ENCODE assay signal across 25 cellular contexts in genomic region chr19:39686739-39687138, GRCh38. TPM values are rescaled to one million over a fixed set of nuclear protein-coding genes. Genes with fewer than 3 reads are reported as not detected.
DNase-seq lines count a peak whose midpoint lies in the region; ATAC-seq, FAIRE-seq and TF ChIP-seq lines count a peak whose summit lies in the region.
"Had no signal": no experiment of that assay in that cellular context is flagged by ENCODE, and none has a peak within 500 bp of the region (broad histone marks: within the 10 kb centered on the region; RNA-seq: fewer than 3 reads in every experiment).

No MANE protein-coding gene starts in this region.

- no peak for TF ChIP-seq CTCF in HepG2 (CRISPR knock-in tag; IDR thresholded peaks at IDR 0.05)
- TF ChIP-seq CTCF in right lobe of liver (IDR thresholded peaks at IDR 0.05), result no peak
- TF ChIP-seq CTCF in VCaP (conservative IDR thresholded peaks at IDR 0.05), result no peak
- TF ChIP-seq CTCF in upper lobe of right lung (IDR thresholded peaks at IDR 0.05), result no peak
- no peak for TF ChIP-seq CTCF in osteoblast (IDR thresholded peaks at IDR 0.05; ENCODE audit: extremely low read depth, low read depth, low read length)
- TF ChIP-seq CTCF in pancreas (IDR thresholded peaks at IDR 0.05), result no peak

- H2AFZ ChIP-seq in HepG2 (ENCODE audit: low read length) (no peak overlapping the region), osteoblast (ENCODE audit: low read length) (no peak overlapping the region)
- H2AFZ ChIP-seq: GM23338 had no signal

- intact Hi-C loops in HepG2 (cut with micrococcal nuclease; ENCODE audit: unreplicated experiment) (no loop called here), right lobe of liver (cut with DNase I) (no loop called here), upper lobe of right lung (cut with DNase I) (no loop called here), pancreas (cut with DNase I) (no loop called here)

- no peak overlapping the region for H3K27ac ChIP-seq in HepG2 (ENCODE audit: extremely low read length, insufficient read depth, low read length)
- H3K27ac ChIP-seq in right lobe of liver, result no peak overlapping the region
- peak overlapping the region; percentile 87 for H3K27ac ChIP-seq in VCaP
- no peak overlapping the region for H3K27ac ChIP-seq in upper lobe of right lung
- H3K27ac ChIP-seq in osteoblast (ENCODE audit: low read depth, low read length), result no peak overlapping the region
- H3K27ac ChIP-seq in pancreas, result no peak overlapping the region
- H3K27ac ChIP-seq: A549; BLaER1 treated with 17β-estradiol and CSF1 and Interleukin-3, amounts not matched to agents 10 nM and 100 nM had no signal

- no peak for TF ChIP-seq RAD21 in HepG2 (CRISPR knock-in tag; IDR thresholded peaks at IDR 0.05)

- ATAC-seq in HepG2 (no peak), right lobe of liver (no peak), upper lobe of right lung (peak; percentile 55), pancreas (no peak)
- ATAC-seq: A549, GM23338 had no signal

- FAIRE-seq in HepG2 (lab: Jason Lieb, UNC) (no peak), pancreas (lab: Jason Lieb, UNC) (no peak)
- FAIRE-seq: H54 had no signal

- BruUV-seq in HepG2 (replicated peaks; lab: Mats Ljungman, UMichigan), result no TSS peak

- peaks cover 0 to 8% of the 10 kb centered on the region in 2 experiments; a peak in 1 of 5 replicates for H3K27me3 ChIP-seq in HepG2 (ENCODE audit: control insufficient read depth in 1 of 2, insufficient read depth in 2 of 2, low read length in 2 of 2)
- no peaks in the 10 kb centered on the region for H3K27me3 ChIP-seq in right lobe of liver
- H3K27me3 ChIP-seq in upper lobe of right lung, result peaks cover 4% of the 10 kb centered on the region
- H3K27me3 ChIP-seq in osteoblast (ENCODE audit: insufficient read depth, low read length), result no peaks in the 10 kb centered on the region
- H3K27me3 ChIP-seq in pancreas, result no peaks in the 10 kb centered on the region
- H3K27me3 ChIP-seq: BLaER1 treated with 17β-estradiol and CSF1 and Interleukin-3, amounts not matched to agents 10 nM and 100 nM had no signal

- H3K4me1 ChIP-seq in HepG2 (ENCODE audit: insufficient read depth, low read length), result peaks cover 19% of the 10 kb centered on the region
- no peaks in the 10 kb centered on the region for H3K4me1 ChIP-seq in right lobe of liver
- H3K4me1 ChIP-seq in upper lobe of right lung, result no peaks in the 10 kb centered on the region
- no peaks in the 10 kb centered on the region for H3K4me1 ChIP-seq in osteoblast (ENCODE audit: insufficient read depth, low read length)
- no peaks in the 10 kb centered on the region for H3K4me1 ChIP-seq in pancreas
- H3K4me1 ChIP-seq: A549; BE2C; BLaER1 treated with 17β-estradiol and CSF1 and Interleukin-3, amounts not matched to agents 10 nM and 100 nM; HAP-1 had no signal

- CTCF ChIA-PET in HepG2 (lab: Yijun Ruan, JAX; ENCODE audit: low intra/inter-chr PET ratio, low total read pairs), result no interaction called here

- DNase-seq in HepG2 (ENCODE audit: low spot score) (no peak), right lobe of liver (no peak), upper lobe of right lung (no peak), osteoblast (ENCODE audit: insufficient read length, low spot score, missing footprints) (no peak), pancreas (no peak)
- DNase-seq: 8988T; ACHN; AML-193; BE2C; Calu3; CD4-positive, alpha-beta memory T cell; COR-L47; DMS53; DMS79 treated with DMSO at 0.1 percent for 48 hours; GF-D8; HFFc6 had no signal

- no peaks in the 10 kb centered on the region for H4K20me1 ChIP-seq in HepG2 (ENCODE audit: insufficient read depth, low read length)
- no peaks in the 10 kb centered on the region for H4K20me1 ChIP-seq in osteoblast (ENCODE audit: insufficient read depth, low read length)
- H4K20me1 ChIP-seq: BLaER1 treated with 17β-estradiol and CSF1 and Interleukin-3, amounts not matched to agents 10 nM and 100 nM had no signal

- H3K36me3 ChIP-seq in HepG2 (replicated peaks in 1 of 2; ENCODE audit: control insufficient read depth in 1 of 2, insufficient read depth in 2 of 2, low read length in 2 of 2), result no peaks in the 10 kb centered on the region
- H3K36me3 ChIP-seq in right lobe of liver, result no peaks in the 10 kb centered on the region
- no peaks in the 10 kb centered on the region for H3K36me3 ChIP-seq in upper lobe of right lung
- H3K36me3 ChIP-seq in osteoblast (ENCODE audit: insufficient read depth, low read length), result no peaks in the 10 kb centered on the region
- no peaks in the 10 kb centered on the region for H3K36me3 ChIP-seq in pancreas
- H3K36me3 ChIP-seq: BE2C; BLaER1 treated with 17β-estradiol and CSF1 and Interleukin-3, amounts not matched to agents 10 nM and 100 nM; HAP-1 had no signal

- TF ChIP-seq POLR2A in HepG2 (IDR thresholded peaks at IDR 0.05; ENCODE audit: insufficient read depth in 1 of 2, low read depth in 2 of 2, low read length in 2 of 2) (no peak), right lobe of liver (IDR thresholded peaks at IDR 0.05) (no peak)

- H3K79me2 ChIP-seq in HepG2 (ENCODE audit: insufficient read depth, low read length) (no peaks in the 10 kb centered on the region), osteoblast (ENCODE audit: insufficient read depth, low read length) (no peaks in the 10 kb centered on the region)

- TF ChIP-seq EP300 in HepG2 (IDR thresholded peaks at IDR 0.05; ENCODE audit: low read depth in 2 of 2, low read length in 2 of 2) (no peak), HepG2 (CRISPR knock-in tag; IDR thresholded peaks at IDR 0.05; ENCODE audit: borderline replicate concordance) (no peak)

- POLR2A ChIA-PET in HepG2 (lab: Yijun Ruan, JAX), result no interaction called here

- H3K4me2 ChIP-seq in HepG2 (ENCODE audit: low read depth, low read length) (no peak overlapping the region), osteoblast (ENCODE audit: insufficient read depth, low read length) (no peak overlapping the region)
- H3K4me2 ChIP-seq: A549; BLaER1 treated with 17β-estradiol and CSF1 and Interleukin-3, amounts not matched to agents 10 nM and 100 nM; GM23338 had no signal

- H3K4me3 ChIP-seq in HepG2 (replicated peaks in 1 of 3; ENCODE audit: insufficient read depth in 1 of 3, low read depth in 2 of 3, low read length in 3 of 3) (no peak overlapping the region), right lobe of liver (no peak overlapping the region), upper lobe of right lung (no peak overlapping the region), osteoblast (ENCODE audit: insufficient read depth, low read length) (no peak overlapping the region), pancreas (no peak overlapping the region)
- H3K4me3 ChIP-seq: A549; BLaER1 treated with 17β-estradiol and CSF1 and Interleukin-3, amounts not matched to agents 10 nM and 100 nM; GM23338; HAP-1 had no signal

- 45% methylated on average over 3 of the region's 3 CpGs for WGBS in HepG2 (ENCODE audit: low lambda C conversion rate)
- 14% methylated on average over 3 of the region's 3 CpGs for WGBS in right lobe of liver (ENCODE audit: insufficient coverage, low coverage, low lambda C conversion rate, missing lambda C conversion rate)
- WGBS in pancreas, 2 donors, result 80 to 88% methylated on average over 3 of the region's 3 CpGs

- no peak overlapping the region for H3K9ac ChIP-seq in HepG2 (ENCODE audit: insufficient read depth, low read depth, low read length)
- H3K9ac ChIP-seq: BLaER1 treated with 17β-estradiol and CSF1 and Interleukin-3, amounts not matched to agents 10 nM and 100 nM had no signal

- in situ Hi-C loops in HepG2 (cut with HindIII; ENCODE audit: extremely low pct_ligation_motif_present, low pct_unique_long_range_greater_than_20kb), result no loop called here

- H3K9me3 ChIP-seq in HepG2 (ENCODE audit: low read length) (no peaks in the 10 kb centered on the region), right lobe of liver (no peaks in the 10 kb centered on the region), upper lobe of right lung (no peaks in the 10 kb centered on the region), osteoblast (ENCODE audit: low read depth, low read length) (no peaks in the 10 kb centered on the region), pancreas (no peaks in the 10 kb centered on the region)
- H3K9me3 ChIP-seq: BE2C, HAP-1 had no signal

RNA-seq across cellular contexts. Expression of gene LGALS14, which starts 17.5 kb away (rescaled TPM):
- total RNA-seq in HepG2 (2016; rRNA removed; fragmentation: Illumina TruSeq; extraction: Trizol) (not detected in 2 replicates), right lobe of liver (not detected), upper lobe of right lung (not detected), osteoblast (not detected in 2 replicates), pancreas (not detected)
- total RNA-seq in HepG2 (2016; cell fraction: cytosol; rRNA removed; fragmentation: Illumina TruSeq; extraction: Trizol; ENCODE audit: low read depth), result not detected in 2 replicates
- not detected in 2 replicates for total RNA-seq in HepG2 (2016; cell fraction: insoluble cytoplasmic fraction; rRNA removed; fragmentation: Illumina TruSeq; extraction: Trizol)
- total RNA-seq in HepG2 (2016; cell fraction: membrane; rRNA removed; fragmentation: Illumina TruSeq; extraction: Trizol), result not detected in 2 replicates
- not detected in 2 replicates for total RNA-seq in HepG2 (2016; cell fraction: nucleus; rRNA removed; fragmentation: Illumina TruSeq; extraction: Trizol)
- polyA plus RNA-seq in HepG2 (2011; rRNA removed) (not detected in 2 replicates), pancreas (not detected)
- not detected in 2 replicates for polyA plus RNA-seq in HepG2 (2011; cell fraction: cytosol; rRNA removed)
- polyA plus RNA-seq in HepG2 (2011; cell fraction: nucleus; rRNA removed), result not detected in 2 replicates
- 0.53 and 2.3 TPM in 2 replicates for polyA plus RNA-seq in HepG2 (2012)
- not detected in 2 replicates for polyA plus RNA-seq in HepG2 (2016; cell fraction: cytosol; fragmentation: Illumina TruSeq; extraction: Trizol; ENCODE audit: low read depth)
- polyA plus RNA-seq in HepG2 (2016; cell fraction: insoluble cytoplasmic fraction; fragmentation: Illumina TruSeq; extraction: Trizol; ENCODE audit: low read depth), result not detected in 2 replicates
- not detected in 2 replicates for polyA plus RNA-seq in HepG2 (2016; cell fraction: membrane; fragmentation: Illumina TruSeq; extraction: Trizol; ENCODE audit: low read depth)
- not detected in 2 replicates for polyA plus RNA-seq in HepG2 (2016; cell fraction: nucleus; fragmentation: Illumina TruSeq; extraction: Trizol; ENCODE audit: insufficient read depth, low read depth)
- polyA minus RNA-seq in HepG2 (2011; rRNA and poly(A)+ RNA removed; ENCODE audit: low replicate concordance), result not detected in 2 replicates
- not detected in 2 replicates for polyA minus RNA-seq in HepG2 (2011; cell fraction: cytosol; rRNA and poly(A)+ RNA removed)
- not detected in 2 replicates for polyA minus RNA-seq in HepG2 (2011; cell fraction: nucleus; rRNA and poly(A)+ RNA removed)
- total RNA-seq: Calu3; CD4-positive, alpha-beta memory T cell; Daoy; G401; GM23338; HFFc6 had no signal
- polyA plus RNA-seq: A549, CD14-positive monocyte, GM23338 had no signal

RNA-seq across cellular contexts. Expression of gene LGALS16, which starts 31.0 kb away (rescaled TPM):
- total RNA-seq in HepG2 (2016; rRNA removed; fragmentation: Illumina TruSeq; extraction: Trizol) (not detected in 2 replicates), right lobe of liver (not detected), upper lobe of right lung (not detected), osteoblast (not detected in 2 replicates), pancreas (not detected)
- total RNA-seq in HepG2 (2016; cell fraction: cytosol; rRNA removed; fragmentation: Illumina TruSeq; extraction: Trizol; ENCODE audit: low read depth), result not detected in 2 replicates
- not detected in 2 replicates for total RNA-seq in HepG2 (2016; cell fraction: insoluble cytoplasmic fraction; rRNA removed; fragmentation: Illumina TruSeq; extraction: Trizol)
- total RNA-seq in HepG2 (2016; cell fraction: membrane; rRNA removed; fragmentation: Illumina TruSeq; extraction: Trizol), result not detected in 2 replicates
- not detected in 2 replicates for total RNA-seq in HepG2 (2016; cell fraction: nucleus; rRNA removed; fragmentation: Illumina TruSeq; extraction: Trizol)
- polyA plus RNA-seq in HepG2 (2011; rRNA removed) (not detected in 2 replicates), pancreas (not detected)
- not detected in 2 replicates for polyA plus RNA-seq in HepG2 (2011; cell fraction: cytosol; rRNA removed)
- polyA plus RNA-seq in HepG2 (2011; cell fraction: nucleus; rRNA removed), result not detected in 2 replicates
- polyA plus RNA-seq in HepG2 (2012), result not detected in 2 replicates
- polyA plus RNA-seq in HepG2 (2016; cell fraction: cytosol; fragmentation: Illumina TruSeq; extraction: Trizol; ENCODE audit: low read depth), result not detected in 2 replicates
- not detected in 2 replicates for polyA plus RNA-seq in HepG2 (2016; cell fraction: insoluble cytoplasmic fraction; fragmentation: Illumina TruSeq; extraction: Trizol; ENCODE audit: low read depth)
- polyA plus RNA-seq in HepG2 (2016; cell fraction: membrane; fragmentation: Illumina TruSeq; extraction: Trizol; ENCODE audit: low read depth), result not detected in 2 replicates
- not detected in 2 replicates for polyA plus RNA-seq in HepG2 (2016; cell fraction: nucleus; fragmentation: Illumina TruSeq; extraction: Trizol; ENCODE audit: insufficient read depth, low read depth)
- polyA minus RNA-seq in HepG2 (2011; rRNA and poly(A)+ RNA removed; ENCODE audit: low replicate concordance), result not detected in 2 replicates
- not detected in 2 replicates for polyA minus RNA-seq in HepG2 (2011; cell fraction: cytosol; rRNA and poly(A)+ RNA removed)
- not detected in 2 replicates for polyA minus RNA-seq in HepG2 (2011; cell fraction: nucleus; rRNA and poly(A)+ RNA removed)
- total RNA-seq: Calu3; CD4-positive, alpha-beta memory T cell; Daoy; G401; GM23338; HFFc6 had no signal
- polyA plus RNA-seq: A549; CD14-positive monocyte; CD4-positive, alpha-beta memory T cell; GM23338 had no signal

RNA-seq across cellular contexts. Expression of gene CLC, which starts 51.1 kb away (rescaled TPM):
- total RNA-seq in HepG2 (2016; rRNA removed; fragmentation: Illumina TruSeq; extraction: Trizol) (not detected in 2 replicates), right lobe of liver (not detected), upper lobe of right lung (not detected), osteoblast (not detected in 2 replicates), pancreas (1 to 10 TPM in 1 of 6 donors, under 1 TPM in 1, not detected in 4; 0.47 to 1.4 TPM)
- total RNA-seq in HepG2 (2016; cell fraction: cytosol; rRNA removed; fragmentation: Illumina TruSeq; extraction: Trizol; ENCODE audit: low read depth), result not detected in 2 replicates
- not detected in 2 replicates for total RNA-seq in HepG2 (2016; cell fraction: insoluble cytoplasmic fraction; rRNA removed; fragmentation: Illumina TruSeq; extraction: Trizol)
- total RNA-seq in HepG2 (2016; cell fraction: membrane; rRNA removed; fragmentation: Illumina TruSeq; extraction: Trizol), result not detected in 2 replicates
- not detected in 2 replicates for total RNA-seq in HepG2 (2016; cell fraction: nucleus; rRNA removed; fragmentation: Illumina TruSeq; extraction: Trizol)
- polyA plus RNA-seq in HepG2 (2011; rRNA removed) (not detected in 2 replicates), pancreas (not detected)
- not detected in 2 replicates for polyA plus RNA-seq in HepG2 (2011; cell fraction: cytosol; rRNA removed)
- not detected in 2 replicates for polyA plus RNA-seq in HepG2 (2011; cell fraction: nucleus; rRNA removed)
- polyA plus RNA-seq in HepG2 (2012), result not detected in 2 replicates
- not detected in 2 replicates for polyA plus RNA-seq in HepG2 (2016; cell fraction: cytosol; fragmentation: Illumina TruSeq; extraction: Trizol; ENCODE audit: low read depth)
- not detected in 2 replicates for polyA plus RNA-seq in HepG2 (2016; cell fraction: insoluble cytoplasmic fraction; fragmentation: Illumina TruSeq; extraction: Trizol; ENCODE audit: low read depth)
- not detected in 2 replicates for polyA plus RNA-seq in HepG2 (2016; cell fraction: membrane; fragmentation: Illumina TruSeq; extraction: Trizol; ENCODE audit: low read depth)
- polyA plus RNA-seq in HepG2 (2016; cell fraction: nucleus; fragmentation: Illumina TruSeq; extraction: Trizol; ENCODE audit: insufficient read depth, low read depth), result not detected in 2 replicates
- not detected in 2 replicates for polyA minus RNA-seq in HepG2 (2011; rRNA and poly(A)+ RNA removed; ENCODE audit: low replicate concordance)
- not detected in 2 replicates for polyA minus RNA-seq in HepG2 (2011; cell fraction: cytosol; rRNA and poly(A)+ RNA removed)
- polyA minus RNA-seq in HepG2 (2011; cell fraction: nucleus; rRNA and poly(A)+ RNA removed), result not detected in 2 replicates
- total RNA-seq: Calu3, Daoy, G401, GM23338, HFFc6 had no signal
- polyA plus RNA-seq: A549, GM23338 had no signal
